In genomic region chr13:40958655-40959054, GRCh38 we compare ENCODE assay signal across 18 cellular contexts.
DNase-seq lines count a peak whose midpoint lies in the region; ATAC-seq and TF ChIP-seq lines count a peak whose summit lies in the region.
"Had no signal": no experiment of that assay in that cellular context is flagged by ENCODE, and none has a peak within 500 bp of the region (broad histone marks: within the 10 kb centered on the region; RNA-seq: fewer than 3 reads in every experiment).

No MANE protein-coding gene starts in this region.

- no peaks in the 10 kb centered on the region for H3K27me3 Mint-ChIP-seq in activated T-cell treated with anti-CD3 and anti-CD28 coated beads, Interleukin-2, amount 50 U/mL, for 24 hours
- H3K27me3 Mint-ChIP-seq in activated T-cell treated with anti-CD3 and anti-CD28 coated beads, Interleukin-2, amount 50 U/mL, for 4 hours (ENCODE audit: low read depth), result no peaks in the 10 kb centered on the region
- H3K27me3 Mint-ChIP-seq in T-helper 17 cell (no peaks in the 10 kb centered on the region), progenitor cell of endocrine pancreas (no peaks in the 10 kb centered on the region)
- H3K27me3 Mint-ChIP-seq in central memory CD8-positive, alpha-beta T cell, result no peaks in the 10 kb centered on the region

- DNase-seq in activated T-cell treated with anti-CD3 and anti-CD28 coated beads, Interleukin-2, amount 50 U/mL, for 24 hours, result no peak
- DNase-seq in activated T-cell treated with anti-CD3 and anti-CD28 coated beads, Interleukin-2, amount 50 U/mL, for 4 hours, result no peak
- no peak for DNase-seq in T-helper 17 cell
- no peak for DNase-seq in central memory CD8-positive, alpha-beta T cell (ENCODE audit: low spot score in 2 of 2)
- no peak for DNase-seq in progenitor cell of endocrine pancreas (ENCODE audit: low spot score, unreplicated experiment)
- no peak for DNase-seq in erythroblast (lab: John Stamatoyannopoulos, UW)
- DNase-seq in HEK293T (ENCODE audit: extremely low spot score), result no peak
- DNase-seq: 8988T, GOT3, HFFc6, MG63, NCI-H1092 treated with DMSO at 0.1 percent for 48 hours, NCI-H1694, NCI-H446 treated with DMSO at 0.1 percent for 48 hours, NCI-H82 had no signal

- peak overlapping the region; percentile 30 for H3K27ac Mint-ChIP-seq in activated T-cell treated with anti-CD3 and anti-CD28 coated beads, Interleukin-2, amount 50 U/mL, for 24 hours
- peak overlapping the region; percentile 83 for H3K27ac Mint-ChIP-seq in T-helper 17 cell
- peak overlapping the region; percentile 29 for H3K27ac Mint-ChIP-seq in central memory CD8-positive, alpha-beta T cell (ENCODE audit: low read depth)
- H3K27ac Mint-ChIP-seq in progenitor cell of endocrine pancreas, result peak overlapping the region; percentile 3
- H3K27ac Mint-ChIP-seq: HFFc6 had no signal

- no peak for TF ChIP-seq CTCF in progenitor cell of endocrine pancreas (IDR thresholded peaks at IDR 0.05; ENCODE audit: unreplicated experiment)

- TF ChIP-seq POLR2A in erythroblast (IDR thresholded peaks at IDR 0.05; ENCODE audit: low read length), result no peak

- H3K36me3 Mint-ChIP-seq in activated T-cell treated with anti-CD3 and anti-CD28 coated beads, Interleukin-2, amount 50 U/mL, for 24 hours (ENCODE audit: low read depth), result peaks cover 63% of the 10 kb centered on the region
- H3K36me3 Mint-ChIP-seq in activated T-cell treated with anti-CD3 and anti-CD28 coated beads, Interleukin-2, amount 50 U/mL, for 4 hours (ENCODE audit: insufficient read depth), result peaks cover 32% of the 10 kb centered on the region
- H3K36me3 Mint-ChIP-seq in T-helper 17 cell (ENCODE audit: low read depth) (peaks cover 10% of the 10 kb centered on the region), progenitor cell of endocrine pancreas (ENCODE audit: insufficient read depth) (peaks cover 35% of the 10 kb centered on the region)
- H3K36me3 Mint-ChIP-seq in central memory CD8-positive, alpha-beta T cell (ENCODE audit: insufficient read depth), result peaks cover 44% of the 10 kb centered on the region

- no peak overlapping the region for H3K4me3 Mint-ChIP-seq in activated T-cell treated with anti-CD3 and anti-CD28 coated beads, Interleukin-2, amount 50 U/mL, for 24 hours
- H3K4me3 Mint-ChIP-seq in activated T-cell treated with anti-CD3 and anti-CD28 coated beads, Interleukin-2, amount 50 U/mL, for 4 hours, result no peak overlapping the region
- H3K4me3 Mint-ChIP-seq in T-helper 17 cell (peak overlapping the region; percentile 12), progenitor cell of endocrine pancreas (ENCODE audit: low read depth) (no peak overlapping the region)
- H3K4me3 Mint-ChIP-seq in central memory CD8-positive, alpha-beta T cell, result no peak overlapping the region
- H3K4me3 Mint-ChIP-seq: HFFc6 had no signal

- no peak for ATAC-seq in activated T-cell treated with anti-CD3 and anti-CD28 coated beads, Interleukin-2, amount 50 U/mL, for 4 hours
- ATAC-seq in T-helper 17 cell (no peak), GM19324 (IDR thresholded peaks at IDR 0.05; ENCODE audit: low FRiP score, unreplicated experiment) (no peak)
- no peak for ATAC-seq in central memory CD8-positive, alpha-beta T cell (replicated peaks; ENCODE audit: extremely low read depth, poor library complexity, severe bottlenecking)
- ATAC-seq: Panc1, Right ventricle myocardium inferior had no signal

- H3K4me1 Mint-ChIP-seq in activated T-cell treated with anti-CD3 and anti-CD28 coated beads, Interleukin-2, amount 50 U/mL, for 24 hours (ENCODE audit: low read depth), result peaks cover 55% of the 10 kb centered on the region
- H3K4me1 Mint-ChIP-seq in activated T-cell treated with anti-CD3 and anti-CD28 coated beads, Interleukin-2, amount 50 U/mL, for 4 hours (ENCODE audit: low read depth), result peaks cover 52% of the 10 kb centered on the region
- H3K4me1 Mint-ChIP-seq in T-helper 17 cell, result peaks cover 40% of the 10 kb centered on the region
- H3K4me1 Mint-ChIP-seq in central memory CD8-positive, alpha-beta T cell, result peaks cover 63% of the 10 kb centered on the region
- no peaks in the 10 kb centered on the region for H3K4me1 Mint-ChIP-seq in progenitor cell of endocrine pancreas (ENCODE audit: low read depth)

- CTCF ChIA-PET in HEK293T (lab: Yijun Ruan, JAX), result interaction anchor here (0.6 kb wide), 1 partner anchor 15 kb away, joined by 3 read pairs; no protein-coding TSS in a partner anchor

- H3K9me3 ChIP-seq in T-helper 17 cell (ENCODE audit: control insufficient read depth, low read length, poor library complexity, severe bottlenecking), result no peaks in the 10 kb centered on the region
- H3K9me3 ChIP-seq: MG63 had no signal

- H3K9me3 Mint-ChIP-seq in activated T-cell treated with anti-CD3 and anti-CD28 coated beads, Interleukin-2, amount 50 U/mL, for 24 hours, result no peaks in the 10 kb centered on the region
- no peaks in the 10 kb centered on the region for H3K9me3 Mint-ChIP-seq in activated T-cell treated with anti-CD3 and anti-CD28 coated beads, Interleukin-2, amount 50 U/mL, for 4 hours
- H3K9me3 Mint-ChIP-seq in central memory CD8-positive, alpha-beta T cell, result no peaks in the 10 kb centered on the region
- H3K9me3 Mint-ChIP-seq in progenitor cell of endocrine pancreas (ENCODE audit: low read depth), result peaks cover 9% of the 10 kb centered on the region
- H3K9me3 Mint-ChIP-seq: HFFc6 had no signal

- POLR2A ChIA-PET in HEK293T (lab: Yijun Ruan, JAX), result no interaction called here

TF ChIP-seq in HEK293T, 16 proteins besides CTCF, POLR2A, EP300 and RAD21:
- TF ChIP-seq ELF4 (IDR thresholded peaks at IDR 0.05), result no peak
- no peak for TF ChIP-seq NFRKB (IDR thresholded peaks at IDR 0.05)
- no peak for TF ChIP-seq ARNT (IDR thresholded peaks at IDR 0.05)
- TF ChIP-seq FOXK2 (IDR thresholded peaks at IDR 0.05), result no peak
- TF ChIP-seq FOXA1 (IDR thresholded peaks at IDR 0.05), result no peak
- no peak for TF ChIP-seq CTBP1 (IDR thresholded peaks at IDR 0.05; ENCODE audit: borderline replicate concordance)
- no peak for TF ChIP-seq SP1 (IDR thresholded peaks at IDR 0.05)
- no peak for TF ChIP-seq BHLHE40 (IDR thresholded peaks at IDR 0.05; ENCODE audit: borderline replicate concordance)
- no peak for TF ChIP-seq ZNF384 (IDR thresholded peaks at IDR 0.05)
- TF ChIP-seq LEF1 (IDR thresholded peaks at IDR 0.05; ENCODE audit: borderline replicate concordance), result no peak
- no peak for TF ChIP-seq FOXM1 (IDR thresholded peaks at IDR 0.05; ENCODE audit: borderline replicate concordance)
- TF ChIP-seq TARDBP (IDR thresholded peaks at IDR 0.05), result no peak
- TF ChIP-seq PKNOX1 (IDR thresholded peaks at IDR 0.05), result no peak

Comparison
In these comparisons a context has a peak if more than half of its experiments do, and no peak if none do; other contexts are left out.
1. H3K27ac Mint-ChIP-seq: peak in every context shown above with its lines; median percentile 83 in T-helper 17 cell; 30 in activated T-cell treated with anti-CD3 and anti-CD28 coated beads, Interleukin-2, amount 50 U/mL, for 24 hours; 29 in central memory CD8-positive, alpha-beta T cell; 3 in progenitor cell of endocrine pancreas.